Comparison of ENCODE assay signal across 18 cellular contexts in genomic region chr6:141877275-141877983, GRCh38.
"Had no signal": no experiment of that assay in that cellular context is flagged by ENCODE, and none has a peak within 500 bp of the region (broad histone marks: within the 10 kb centered on the region; RNA-seq: fewer than 3 reads in every experiment).

No MANE protein-coding gene starts in this region.

- H3K27ac Mint-ChIP-seq: activated naive CD4-positive, alpha-beta T cell treated with anti-CD3 and anti-CD28 coated beads, Interleukin-2, amount 50 U/mL, for 24 hours; effector memory CD8-positive, alpha-beta T cell; memory B cell had no signal

- H3K36me3 Mint-ChIP-seq: activated naive CD4-positive, alpha-beta T cell treated with anti-CD3 and anti-CD28 coated beads, Interleukin-2, amount 50 U/mL, for 24 hours; memory B cell had no signal

- H3K4me3 Mint-ChIP-seq: activated naive CD4-positive, alpha-beta T cell treated with anti-CD3 and anti-CD28 coated beads, Interleukin-2, amount 50 U/mL, for 24 hours; effector memory CD8-positive, alpha-beta T cell; memory B cell; WTC11 had no signal

- H3K4me1 Mint-ChIP-seq: activated naive CD4-positive, alpha-beta T cell treated with anti-CD3 and anti-CD28 coated beads, Interleukin-2, amount 50 U/mL, for 24 hours; memory B cell; WTC11 had no signal

- H3K27ac ChIP-seq: ascending aorta, brain microvascular endothelial cell, esophagus squamous epithelium, heart right ventricle, sigmoid colon, upper lobe of left lung had no signal

- H3K27me3 Mint-ChIP-seq: effector memory CD8-positive, alpha-beta T cell; memory B cell had no signal

- H3K9me3 Mint-ChIP-seq: activated naive CD4-positive, alpha-beta T cell treated with anti-CD3 and anti-CD28 coated beads, Interleukin-2, amount 50 U/mL, for 24 hours; effector memory CD8-positive, alpha-beta T cell had no signal

- ATAC-seq: effector memory CD8-positive, alpha-beta T cell; heart right ventricle; mucosa of descending colon; WTC11 had no signal

- H3K4me3 ChIP-seq: ascending aorta, esophagus squamous epithelium, heart right ventricle, mucosa of descending colon, sigmoid colon, upper lobe of left lung had no signal

- DNase-seq: activated gamma-delta T cell treated with Interleukin-2 at 50 U/mL for 16 hours; activated T-cell treated with anti-CD3 and anti-CD28 coated beads, Interleukin-2, amount 50 U/mL, for 1 hour; brain microvascular endothelial cell; central memory CD4-positive, alpha-beta T cell; effector memory CD8-positive, alpha-beta T cell; esophagus squamous epithelium; heart right ventricle; mucosa of descending colon; occipital lobe; sigmoid colon; stimulated activated CD4-positive, alpha-beta T cell treated with anti-CD3 and anti-CD28 coated beads, Interleukin-4, amount 100 ng/mL, for 1 hour; stimulated activated naive CD4-positive, alpha-beta T cell; T-helper 9 cell; upper lobe of left lung had no signal

- H3K4me1 ChIP-seq: ascending aorta, esophagus squamous epithelium, heart right ventricle, sigmoid colon, upper lobe of left lung had no signal

- H3K36me3 ChIP-seq: ascending aorta, brain microvascular endothelial cell, esophagus squamous epithelium, heart right ventricle, sigmoid colon, upper lobe of left lung had no signal

- H3K27me3 ChIP-seq: ascending aorta, brain microvascular endothelial cell, esophagus squamous epithelium, heart right ventricle, sigmoid colon, upper lobe of left lung had no signal

- H3K9me3 ChIP-seq: ascending aorta, esophagus squamous epithelium, heart right ventricle, upper lobe of left lung had no signal
